In genomic region chr22:10531141-10531540, GRCh38 we compare ENCODE assay signal across 1 cellular context.
A peak's percentile ranks its signal among the peaks of the same experiment; 100 is the strongest.
DNase-seq lines count a peak whose midpoint lies in the region; ATAC-seq, FAIRE-seq and TF ChIP-seq lines count a peak whose summit lies in the region.
"Not testable (repeated sequence)": the region's sequence is repeated elsewhere in the genome, so short reads cannot be mapped to it uniquely, and the experiment has no call there.

No MANE protein-coding gene starts in this region.

- H4K20me1 ChIP-seq in HepG2 (ENCODE audit: insufficient read depth, low read length), result not testable (repeated sequence)

- POLR2A ChIA-PET in HepG2 (lab: Yijun Ruan, JAX), result not testable (repeated sequence)

- not testable (repeated sequence) for TF ChIP-seq EP300 in HepG2 (IDR thresholded peaks at IDR 0.05; ENCODE audit: low read depth in 2 of 2, low read length in 2 of 2); HepG2 (CRISPR knock-in tag; IDR thresholded peaks at IDR 0.05; ENCODE audit: borderline replicate concordance)

- not testable (repeated sequence) for TF ChIP-seq CTCF in HepG2 (CRISPR knock-in tag; IDR thresholded peaks at IDR 0.05)

- H3K4me2 ChIP-seq in HepG2 (ENCODE audit: low read depth, low read length), result not testable (repeated sequence)

- WGBS in HepG2 (ENCODE audit: low lambda C conversion rate), result 3% methylated on average over 3 of the region's 4 CpGs

- not testable (repeated sequence) for H3K36me3 ChIP-seq in HepG2 (replicated peaks in 1 of 2; ENCODE audit: control insufficient read depth in 1 of 2, insufficient read depth in 2 of 2, low read length in 2 of 2)

- H3K9ac ChIP-seq in HepG2 (ENCODE audit: insufficient read depth, low read depth, low read length), result not testable (repeated sequence)

- not testable (repeated sequence) for DNase-seq in HepG2 (ENCODE audit: low spot score)

- not testable (repeated sequence) for FAIRE-seq in HepG2 (lab: Jason Lieb, UNC)

- intact Hi-C loops in HepG2 (cut with micrococcal nuclease; ENCODE audit: unreplicated experiment), result not testable (repeated sequence)

- in situ Hi-C loops in HepG2 (cut with HindIII; ENCODE audit: extremely low pct_ligation_motif_present, low pct_unique_long_range_greater_than_20kb), result not testable (repeated sequence)

- CTCF ChIA-PET in HepG2 (lab: Yijun Ruan, JAX; ENCODE audit: low intra/inter-chr PET ratio, low total read pairs), result not testable (repeated sequence)

- not testable (repeated sequence) for TF ChIP-seq POLR2A in HepG2 (IDR thresholded peaks at IDR 0.05; ENCODE audit: insufficient read depth in 1 of 2, low read depth in 2 of 2, low read length in 2 of 2)

- H3K4me3 ChIP-seq in HepG2 (replicated peaks in 1 of 3; ENCODE audit: insufficient read depth in 1 of 3, low read depth in 2 of 3, low read length in 3 of 3), result not testable (repeated sequence)

- not testable (repeated sequence) for H3K79me2 ChIP-seq in HepG2 (ENCODE audit: insufficient read depth, low read length)

- not testable (repeated sequence) for H3K9me3 ChIP-seq in HepG2 (ENCODE audit: low read length)

- ATAC-seq in HepG2, result not testable (repeated sequence)

- TF ChIP-seq RAD21 in HepG2 (CRISPR knock-in tag; IDR thresholded peaks at IDR 0.05), result not testable (repeated sequence)

- not testable (repeated sequence) for H3K27ac ChIP-seq in HepG2 (ENCODE audit: extremely low read length, insufficient read depth, low read length)

- not testable (repeated sequence) for BruUV-seq in HepG2 (replicated peaks; lab: Mats Ljungman, UMichigan)

- H2AFZ ChIP-seq in HepG2 (ENCODE audit: low read length), result not testable (repeated sequence)

- H3K27me3 ChIP-seq in HepG2 (ENCODE audit: control insufficient read depth in 1 of 2, insufficient read depth in 2 of 2, low read length in 2 of 2), result not testable (repeated sequence)

- H3K4me1 ChIP-seq in HepG2 (ENCODE audit: insufficient read depth, low read length), result not testable (repeated sequence)

TF ChIP-seq in HepG2, 621 proteins besides CTCF, POLR2A, EP300 and RAD21:
- TF ChIP-seq CREB1 (IDR thresholded peaks at IDR 0.05) (peak; percentile 66; the same call in 1 of the 2 replicates), ATF7 (IDR thresholded peaks at IDR 0.05) (peak; percentile 57)
- not testable (repeated sequence) for TF ChIP-seq CREB1, ATF7 (CRISPR knock-in tag; IDR thresholded peaks at IDR 0.05)
TF ChIP-seq in HepG2: peak in this region for 2; not testable (repeated sequence) for 619.
